Comparison of ENCODE assay signal across 21 cellular contexts in genomic region chr2:109305494-109306187, GRCh38.
"Had no signal": no experiment of that assay in that cellular context is flagged by ENCODE, and none has a peak within 500 bp of the region (broad histone marks: within the 10 kb centered on the region; RNA-seq: fewer than 3 reads in every experiment).

No MANE protein-coding gene starts in this region.

- H3K4me1 ChIP-seq: body of pancreas, gastroesophageal sphincter, tibial nerve had no signal

- ATAC-seq: activated CD4-positive, alpha-beta T cell treated with anti-CD3 and anti-CD28 coated beads for 36 hours; activated T-cell treated with anti-CD3 and anti-CD28 coated beads, Interleukin-2, amount 50 U/mL, for 4 hours; body of pancreas; gastroesophageal sphincter; left cardiac atrium; T-helper 17 cell had no signal

- H3K4me3 ChIP-seq: body of pancreas, dorsolateral prefrontal cortex, gastroesophageal sphincter, lung, skin epidermis, tibial nerve, vagina had no signal

- DNase-seq: activated CD4-positive, alpha-beta memory T cell treated with anti-CD3 and anti-CD28 coated beads, Interleukin-2, amount 10 ng/mL, durations not matched to agents 7 days and 5 days; activated CD4-positive, alpha-beta T cell treated with anti-CD3 and anti-CD28 coated beads for 36 hours; activated effector memory CD4-positive, alpha-beta T cell treated with Interleukin-2 at 50 U/mL for 16 hours; activated naive CD4-positive, alpha-beta T cell treated with anti-CD3 and anti-CD28 coated beads, Interleukin-2, amount 50 U/mL, for 16 hours; activated T-cell treated with anti-CD3 and anti-CD28 coated beads, Interleukin-2, amount 50 U/mL, for 4 hours; amniotic stem cell; body of pancreas; dorsolateral prefrontal cortex; left cardiac atrium; stimulated activated CD4-positive, alpha-beta T cell treated with anti-CD3 and anti-CD28 coated beads, Interleukin-15, amount 100 ng/mL, for 24 hours; stimulated activated CD4-positive, alpha-beta T cell treated with anti-CD3 and anti-CD28 coated beads, Interleukin-4, amount 100 ng/mL, for 24 hours; stimulated activated naive CD4-positive, alpha-beta T cell treated with Interleukin-2 at 50 U/mL for 16 hours; substantia nigra; T-helper 17 cell; WERI-Rb-1 had no signal

- H3K9me3 ChIP-seq: body of pancreas, gastroesophageal sphincter, neutrophil, vagina had no signal

- H3K36me3 ChIP-seq: gastroesophageal sphincter, neutrophil, tibial nerve, vagina, WERI-Rb-1 had no signal

- H3K27me3 ChIP-seq: body of pancreas, dorsolateral prefrontal cortex, gastroesophageal sphincter, neutrophil, tibial nerve, vagina had no signal

- H3K4me3 Mint-ChIP-seq: activated CD4-positive, alpha-beta memory T cell treated with anti-CD3 and anti-CD28 coated beads, Interleukin-2, amount 10 ng/mL, durations not matched to agents 7 days and 5 days; activated CD4-positive, alpha-beta T cell treated with anti-CD3 and anti-CD28 coated beads for 36 hours; activated T-cell treated with anti-CD3 and anti-CD28 coated beads, Interleukin-2, amount 50 U/mL, for 4 hours; T-helper 17 cell had no signal

- H3K9me3 Mint-ChIP-seq: activated CD4-positive, alpha-beta memory T cell treated with anti-CD3 and anti-CD28 coated beads, Interleukin-2, amount 10 ng/mL, durations not matched to agents 7 days and 5 days; activated T-cell treated with anti-CD3 and anti-CD28 coated beads, Interleukin-2, amount 50 U/mL, for 4 hours had no signal

- H3K27ac ChIP-seq: body of pancreas, gastroesophageal sphincter, neutrophil, skin epidermis, tibial nerve, vagina, WERI-Rb-1 had no signal

- H3K27me3 Mint-ChIP-seq: activated CD4-positive, alpha-beta T cell treated with anti-CD3 and anti-CD28 coated beads for 36 hours had no signal

- H3K4me1 Mint-ChIP-seq: activated CD4-positive, alpha-beta T cell treated with anti-CD3 and anti-CD28 coated beads for 36 hours had no signal

- H3K27ac Mint-ChIP-seq: activated CD4-positive, alpha-beta memory T cell treated with anti-CD3 and anti-CD28 coated beads, Interleukin-2, amount 10 ng/mL, durations not matched to agents 7 days and 5 days; activated CD4-positive, alpha-beta T cell treated with anti-CD3 and anti-CD28 coated beads for 36 hours; T-helper 17 cell had no signal
